Comparison of ENCODE assay signal across 17 cellular contexts in genomic region chr18:25210622-25211021, GRCh38.
DNase-seq lines count a peak whose midpoint lies in the region; ATAC-seq and TF ChIP-seq lines count a peak whose summit lies in the region.
"Had no signal": no experiment of that assay in that cellular context is flagged by ENCODE, and none has a peak within 500 bp of the region (broad histone marks: within the 10 kb centered on the region; RNA-seq: fewer than 3 reads in every experiment).

No MANE protein-coding gene starts in this region.

- ATAC-seq in left ventricle myocardium superior (peak; percentile 86), GM18907 (IDR thresholded peaks at IDR 0.05; ENCODE audit: unreplicated experiment) (no peak)

- H3K36me3 Mint-ChIP-seq in endothelial cell (ENCODE audit: low read depth, unreplicated experiment), result peaks cover 8% of the 10 kb centered on the region
- H3K36me3 Mint-ChIP-seq: CD4-positive, alpha-beta memory T cell had no signal

- H3K27ac Mint-ChIP-seq in endothelial cell (ENCODE audit: unreplicated experiment), result peak overlapping the region; percentile 39
- H3K27ac Mint-ChIP-seq: CD4-positive, alpha-beta memory T cell had no signal

- H3K27me3 ChIP-seq in cardiac muscle cell, result no peaks in the 10 kb centered on the region

- H3K36me3 ChIP-seq in cardiac muscle cell, result no peaks in the 10 kb centered on the region

- intact Hi-C loops in cardiac septum (cut with DNase I), result no loop called here
- intact Hi-C loops in left ventricle myocardium superior (cut with micrococcal nuclease), result no loop called here

- H3K27ac ChIP-seq in cardiac muscle cell, result peak overlapping the region; percentile 36
- H3K27ac ChIP-seq: GM23248 had no signal

- no peak overlapping the region for H3K4me3 ChIP-seq in cardiac muscle cell
- H3K4me3 ChIP-seq: GM23248 had no signal

- H3K9me3 ChIP-seq in cardiac muscle cell (ENCODE audit: low read depth), result no peaks in the 10 kb centered on the region

- H3K4me3 Mint-ChIP-seq in endothelial cell (ENCODE audit: unreplicated experiment), result peak overlapping the region; percentile 44
- H3K4me3 Mint-ChIP-seq: CD4-positive, alpha-beta memory T cell had no signal

- peaks cover 16% of the 10 kb centered on the region for H3K4me1 Mint-ChIP-seq in endothelial cell (ENCODE audit: unreplicated experiment)
- H3K4me1 Mint-ChIP-seq: CD4-positive, alpha-beta memory T cell had no signal

- no peaks in the 10 kb centered on the region for H3K27me3 Mint-ChIP-seq in endothelial cell (ENCODE audit: unreplicated experiment)

- no peaks in the 10 kb centered on the region for H3K9me3 Mint-ChIP-seq in endothelial cell (ENCODE audit: unreplicated experiment)

- H3K4me1 ChIP-seq in cardiac muscle cell (ENCODE audit: low read depth), result peaks cover 15% of the 10 kb centered on the region

- TF ChIP-seq CTCF in cardiac muscle cell (IDR thresholded peaks at IDR 0.05; ENCODE audit: low read depth, low read length), result no peak
- no peak for TF ChIP-seq CTCF in endothelial cell (IDR thresholded peaks at IDR 0.05; ENCODE audit: unreplicated experiment)

- DNase-seq in cardiac muscle cell (ENCODE audit: low read depth in 1 of 2, low spot score in 1 of 2), result no peak
- no peak for DNase-seq in cardiac septum (ENCODE audit: low spot score)
- no peak for DNase-seq in endothelial cell (ENCODE audit: low spot score)
- no peak for DNase-seq in left ventricle myocardium superior
- DNase-seq in NCI-H69 (lab: John Stamatoyannopoulos, UW), result no peak
- no peak for DNase-seq in GM03348 (ENCODE audit: low spot score)
- DNase-seq: C1 segment of cervical spinal cord; Calu3; CD4-positive, alpha-beta memory T cell; COR-L47; DMS53; DMS79 treated with DMSO at 0.1 percent for 48 hours; GF-D8; GM23248; H7; HCEC 1CT had no signal
